Comparison of ENCODE assay signal across 1 cellular context in genomic region chr19:980133-980998, GRCh38.
A peak's percentile ranks its signal among the peaks of the same experiment; 100 is the strongest.
TF ChIP-seq lines count a peak whose summit lies in the region.

No MANE protein-coding gene starts in this region.

TF ChIP-seq in HepG2, 621 proteins besides CTCF, POLR2A, EP300 and RAD21 (continued from another document and continues in another):
- TF ChIP-seq THAP9 (CRISPR knock-in tag; IDR thresholded peaks at IDR 0.05; ENCODE audit: borderline replicate concordance) (peak; percentile 65; the same call in 1 of the 2 replicates), RCOR2 (CRISPR knock-in tag; IDR thresholded peaks at IDR 0.05) (peak; percentile 70), NFKB2 (CRISPR knock-in tag; IDR thresholded peaks at IDR 0.05; ENCODE audit: borderline replicate concordance) (peak; percentile 78; the same call in 1 of the 2 replicates), ZNF580 (CRISPR knock-in tag; IDR thresholded peaks at IDR 0.05; ENCODE audit: borderline replicate concordance, low read depth) (peak; percentile 87; the same call in 1 of the 2 replicates), ZNF850 (CRISPR knock-in tag; conservative IDR thresholded peaks at IDR 0.05) (0 out of 2 replicates have a peak, but pooled peaks have one; percentile 30), SYNCRIP (IDR thresholded peaks at IDR 0.05; ENCODE audit: insufficient read depth, low read depth, low read length) (no peak), EEA1 (CRISPR knock-in tag; IDR thresholded peaks at IDR 0.05; ENCODE audit: borderline replicate concordance) (0 out of 2 replicates have a peak, but pooled peaks have one; percentile 76), WIZ (CRISPR knock-in tag; IDR thresholded peaks at IDR 0.05) (no peak), KDM1A (CRISPR knock-in tag; IDR thresholded peaks at IDR 0.05) (no peak), TARDBP (CRISPR knock-in tag; IDR thresholded peaks at IDR 0.05) (peak; percentile 97), MED1 (CRISPR knock-in tag; IDR thresholded peaks at IDR 0.05) (peak; percentile 86), PCBP1 (IDR thresholded peaks at IDR 0.05; ENCODE audit: borderline replicate concordance, low read depth, low read length) (peak; percentile 86), FIP1L1 (IDR thresholded peaks at IDR 0.05; ENCODE audit: borderline replicate concordance, insufficient read depth, low read depth, low read length) (peak; percentile 68; the same call in 1 of the 2 replicates), U2AF2 (IDR thresholded peaks at IDR 0.05; ENCODE audit: low read depth, low read length) (no peak), ZHX1 (CRISPR knock-in tag; IDR thresholded peaks at IDR 0.05; ENCODE audit: low read depth) (peak; percentile 52; the same call in 1 of the 2 replicates), ZNF30 (CRISPR knock-in tag; IDR thresholded peaks at IDR 0.05) (no peak), NONO (IDR thresholded peaks at IDR 0.05) (no peak), NONO (CRISPR knock-in tag; conservative IDR thresholded peaks at IDR 0.05) (peak; percentile 92), SOX13 (IDR thresholded peaks at IDR 0.05) (no peak), SOX13 (CRISPR knock-in tag; conservative IDR thresholded peaks at IDR 0.05 in 1 of 2, IDR thresholded peaks at IDR 0.05 in 1 of 2) (peak in 1 of 2 experiments; percentile 67; a peak in 2 of 4 replicates), SMAD9 (CRISPR knock-in tag; IDR thresholded peaks at IDR 0.05) (0 out of 2 replicates have a peak, but pooled peaks have one; percentile 20), ZNF510 (CRISPR knock-in tag; IDR thresholded peaks at IDR 0.05; ENCODE audit: low read depth) (no peak), ZNF605 (CRISPR knock-in tag; IDR thresholded peaks at IDR 0.05) (peak; percentile 86), RBFOX2 (IDR thresholded peaks at IDR 0.05; ENCODE audit: low read depth, low read length) (peak; percentile 57), KDM6A (CRISPR knock-in tag; IDR thresholded peaks at IDR 0.05; ENCODE audit: low read depth) (peak; percentile 83), ZNF800 (CRISPR knock-in tag; IDR thresholded peaks at IDR 0.05) (no peak), PRPF4 (IDR thresholded peaks at IDR 0.05; ENCODE audit: low read depth, low read length, poor library complexity, severe bottlenecking) (peak; percentile 95), YY1 (IDR thresholded peaks at IDR 0.05; ENCODE audit: insufficient read depth, insufficient replicate concordance, low read depth, low read length) (peak; percentile 45), THAP7 (CRISPR knock-in tag; IDR thresholded peaks at IDR 0.05) (no peak), FOXA1 (IDR thresholded peaks at IDR 0.05) (no peak), FOXA1 (CRISPR knock-in tag; IDR thresholded peaks at IDR 0.05) (peak; percentile 26; the same call in 1 of the 2 replicates), DPF2 (CRISPR knock-in tag; IDR thresholded peaks at IDR 0.05; ENCODE audit: borderline replicate concordance, low read depth) (no peak), TFDP2 (CRISPR knock-in tag; IDR thresholded peaks at IDR 0.05) (peak; percentile 70), ZFAT (CRISPR knock-in tag; conservative IDR thresholded peaks at IDR 0.05) (no peak), MIER3 (CRISPR knock-in tag; IDR thresholded peaks at IDR 0.05; ENCODE audit: borderline replicate concordance) (peak; percentile 84; the same call in 1 of the 2 replicates), PITX1 (CRISPR knock-in tag; IDR thresholded peaks at IDR 0.05) (peak; percentile 76; the same call in 1 of the 2 replicates), SP5 (CRISPR knock-in tag; IDR thresholded peaks at IDR 0.05; ENCODE audit: borderline replicate concordance, low read depth) (peak; percentile 84), ZNF430 (CRISPR knock-in tag; IDR thresholded peaks at IDR 0.05) (peak; percentile 85; the same call in 1 of the 2 replicates), ESRRA (CRISPR knock-in tag; IDR thresholded peaks at IDR 0.05; ENCODE audit: low read depth) (no peak), ZNF431 (CRISPR knock-in tag; IDR thresholded peaks at IDR 0.05; ENCODE audit: borderline replicate concordance, low read depth) (peak; percentile 74), XBP1 (CRISPR knock-in tag; IDR thresholded peaks at IDR 0.05) (no peak), ZNF550 (CRISPR knock-in tag; IDR thresholded peaks at IDR 0.05; ENCODE audit: borderline replicate concordance) (no peak), ZNF460 (CRISPR knock-in tag; IDR thresholded peaks at IDR 0.05; ENCODE audit: borderline replicate concordance) (peak; percentile 67; the same call in 1 of the 2 replicates), NFIB (CRISPR knock-in tag; IDR thresholded peaks at IDR 0.05; ENCODE audit: borderline replicate concordance) (no peak), TCF12 (IDR thresholded peaks at IDR 0.05) (no peak), TCF12 (CRISPR knock-in tag; IDR thresholded peaks at IDR 0.05) (no peak; the same call in 1 of the 2 replicates)
- TF ChIP-seq, protein P1, sequence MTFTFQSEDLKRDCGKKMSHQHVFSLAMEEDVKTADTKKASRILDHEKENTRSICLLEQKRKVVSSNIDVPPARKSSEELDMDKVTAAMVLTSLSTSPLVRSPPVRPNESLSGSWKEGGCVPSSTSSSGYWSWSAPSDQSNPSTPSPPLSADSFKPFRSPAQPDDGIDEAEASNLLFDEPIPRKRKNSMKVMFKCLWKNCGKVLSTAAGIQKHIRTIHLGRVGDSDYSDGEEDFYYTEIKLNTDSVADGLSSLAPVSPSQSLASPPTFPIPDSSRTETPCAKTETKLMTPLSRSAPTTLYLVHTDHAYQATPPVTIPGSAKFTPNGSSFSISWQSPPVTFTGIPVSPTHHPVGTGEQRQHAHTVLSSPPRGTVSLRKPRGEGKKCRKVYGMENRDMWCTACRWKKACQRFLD (CRISPR knock-in tag; IDR thresholded peaks at IDR 0.05; ENCODE audit: borderline replicate concordance), result no peak
- TF ChIP-seq, protein P2, sequence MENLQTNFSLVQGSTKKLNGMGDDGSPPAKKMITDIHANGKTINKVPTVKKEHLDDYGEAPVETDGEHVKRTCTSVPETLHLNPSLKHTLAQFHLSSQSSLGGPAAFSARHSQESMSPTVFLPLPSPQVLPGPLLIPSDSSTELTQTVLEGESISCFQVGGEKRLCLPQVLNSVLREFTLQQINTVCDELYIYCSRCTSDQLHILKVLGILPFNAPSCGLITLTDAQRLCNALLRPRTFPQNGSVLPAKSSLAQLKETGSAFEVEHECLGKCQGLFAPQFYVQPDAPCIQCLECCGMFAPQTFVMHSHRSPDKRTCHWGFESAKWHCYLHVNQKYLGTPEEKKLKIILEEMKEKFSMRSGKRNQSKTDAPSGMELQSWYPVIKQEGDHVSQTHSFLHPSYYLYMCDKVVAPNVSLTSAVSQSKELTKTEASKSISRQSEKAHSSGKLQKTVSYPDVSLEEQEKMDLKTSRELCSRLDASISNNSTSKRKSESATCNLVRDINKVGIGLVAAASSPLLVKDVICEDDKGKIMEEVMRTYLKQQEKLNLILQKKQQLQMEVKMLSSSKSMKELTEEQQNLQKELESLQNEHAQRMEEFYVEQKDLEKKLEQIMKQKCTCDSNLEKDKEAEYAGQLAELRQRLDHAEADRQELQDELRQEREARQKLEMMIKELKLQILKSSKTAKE (CRISPR knock-in tag; IDR thresholded peaks at IDR 0.05; ENCODE audit: borderline replicate concordance), result peak; percentile 90; the same call in 1 of the 2 replicates
- TF ChIP-seq, protein P3, sequence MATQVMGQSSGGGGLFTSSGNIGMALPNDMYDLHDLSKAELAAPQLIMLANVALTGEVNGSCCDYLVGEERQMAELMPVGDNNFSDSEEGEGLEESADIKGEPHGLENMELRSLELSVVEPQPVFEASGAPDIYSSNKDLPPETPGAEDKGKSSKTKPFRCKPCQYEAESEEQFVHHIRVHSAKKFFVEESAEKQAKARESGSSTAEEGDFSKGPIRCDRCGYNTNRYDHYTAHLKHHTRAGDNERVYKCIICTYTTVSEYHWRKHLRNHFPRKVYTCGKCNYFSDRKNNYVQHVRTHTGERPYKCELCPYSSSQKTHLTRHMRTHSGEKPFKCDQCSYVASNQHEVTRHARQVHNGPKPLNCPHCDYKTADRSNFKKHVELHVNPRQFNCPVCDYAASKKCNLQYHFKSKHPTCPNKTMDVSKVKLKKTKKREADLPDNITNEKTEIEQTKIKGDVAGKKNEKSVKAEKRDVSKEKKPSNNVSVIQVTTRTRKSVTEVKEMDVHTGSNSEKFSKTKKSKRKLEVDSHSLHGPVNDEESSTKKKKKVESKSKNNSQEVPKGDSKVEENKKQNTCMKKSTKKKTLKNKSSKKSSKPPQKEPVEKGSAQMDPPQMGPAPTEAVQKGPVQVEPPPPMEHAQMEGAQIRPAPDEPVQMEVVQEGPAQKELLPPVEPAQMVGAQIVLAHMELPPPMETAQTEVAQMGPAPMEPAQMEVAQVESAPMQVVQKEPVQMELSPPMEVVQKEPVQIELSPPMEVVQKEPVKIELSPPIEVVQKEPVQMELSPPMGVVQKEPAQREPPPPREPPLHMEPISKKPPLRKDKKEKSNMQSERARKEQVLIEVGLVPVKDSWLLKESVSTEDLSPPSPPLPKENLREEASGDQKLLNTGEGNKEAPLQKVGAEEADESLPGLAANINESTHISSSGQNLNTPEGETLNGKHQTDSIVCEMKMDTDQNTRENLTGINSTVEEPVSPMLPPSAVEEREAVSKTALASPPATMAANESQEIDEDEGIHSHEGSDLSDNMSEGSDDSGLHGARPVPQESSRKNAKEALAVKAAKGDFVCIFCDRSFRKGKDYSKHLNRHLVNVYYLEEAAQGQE (IDR thresholded peaks at IDR 0.05; ENCODE audit: borderline replicate concordance in 1 of 2, low read depth in 1 of 2, low read length in 2 of 2), result no peak
